Comparison of ENCODE assay signal across 8 cellular contexts in genomic region chr9:4738866-4739586, GRCh38. TPM values are rescaled to one million over a fixed set of nuclear protein-coding genes. Genes with fewer than 3 reads are reported as not detected.
A peak's percentile ranks its signal among the peaks of the same experiment; 100 is the strongest.
DNase-seq lines count a peak whose midpoint lies in the region; ATAC-seq, FAIRE-seq and TF ChIP-seq lines count a peak whose summit lies in the region.

No MANE protein-coding gene starts in this region.

- dilution Hi-C loops in keratinocyte (cut with MboI; ENCODE audit: extremely low pct_ligation_motif_present, low sequenced_read_pairs) = no loop called here

- no peaks in the 10 kb centered on the region for H3K27me3 Mint-ChIP-seq in activated T-cell treated with anti-CD3 and anti-CD28 coated beads, Interleukin-2, amount 50 U/mL, for 4 hours (ENCODE audit: low read depth)
- no peaks in the 10 kb centered on the region for H3K27me3 Mint-ChIP-seq in activated CD8-positive, alpha-beta T cell treated with anti-CD3 and anti-CD28 coated beads for 36 hours

- peaks cover 47% of the 10 kb centered on the region for H3K79me2 ChIP-seq in keratinocyte (ENCODE audit: control insufficient read depth, insufficient read depth, low read length)

- no peak overlapping the region for H2AFZ ChIP-seq in keratinocyte (ENCODE audit: control insufficient read depth, low read length)

- H3K9me1 ChIP-seq in keratinocyte (ENCODE audit: control insufficient read depth, extremely low read depth, insufficient read depth, low read length) = no peaks in the 10 kb centered on the region

- peak overlapping the region; percentile 83 for H3K4me2 ChIP-seq in keratinocyte (ENCODE audit: control insufficient read depth, extremely low read depth, insufficient read depth, low read depth, low read length)

- H3K27ac Mint-ChIP-seq in activated CD8-positive, alpha-beta T cell treated with anti-CD3 and anti-CD28 coated beads for 36 hours = peak overlapping the region; percentile 90

- CTCF ChIA-PET in activated CD8-positive, alpha-beta T cell treated with anti-CD3 and anti-CD28 coated beads for 36 hours (lab: Charles Lee) = no interaction called here

- no peak for DNase-seq in activated T-cell treated with anti-CD3 and anti-CD28 coated beads, Interleukin-2, amount 50 U/mL, for 4 hours
- no peak for DNase-seq in activated T-cell treated with anti-CD3 and anti-CD28 coated beads, Interleukin-2, amount 50 U/mL, for 48 hours
- no peak for DNase-seq in activated CD8-positive, alpha-beta T cell treated with anti-CD3 and anti-CD28 coated beads for 36 hours
- DNase-seq in keratinocyte (ENCODE audit: low read depth, low spot score) = no peak
- no peak for DNase-seq in kidney tubule cell (ENCODE audit: low spot score)
- no peak for DNase-seq in NCI-H1436 treated with DMSO at 0.1 percent for 48 hours (lab: John Stamatoyannopoulos, UW)

- no peaks in the 10 kb centered on the region for H3K9me3 Mint-ChIP-seq in activated T-cell treated with anti-CD3 and anti-CD28 coated beads, Interleukin-2, amount 50 U/mL, for 4 hours
- H3K9me3 Mint-ChIP-seq in activated CD8-positive, alpha-beta T cell treated with anti-CD3 and anti-CD28 coated beads for 36 hours = no peaks in the 10 kb centered on the region

- H3K4me1 Mint-ChIP-seq in activated T-cell treated with anti-CD3 and anti-CD28 coated beads, Interleukin-2, amount 50 U/mL, for 4 hours (ENCODE audit: low read depth) = peaks cover 43% of the 10 kb centered on the region
- peaks cover 39% of the 10 kb centered on the region for H3K4me1 Mint-ChIP-seq in activated CD8-positive, alpha-beta T cell treated with anti-CD3 and anti-CD28 coated beads for 36 hours (ENCODE audit: low read depth)

- no peaks in the 10 kb centered on the region for H3K36me3 Mint-ChIP-seq in activated T-cell treated with anti-CD3 and anti-CD28 coated beads, Interleukin-2, amount 50 U/mL, for 4 hours (ENCODE audit: insufficient read depth)
- peaks cover 9% of the 10 kb centered on the region for H3K36me3 Mint-ChIP-seq in activated CD8-positive, alpha-beta T cell treated with anti-CD3 and anti-CD28 coated beads for 36 hours (ENCODE audit: low read depth)

- TF ChIP-seq CTCF in activated CD8-positive, alpha-beta T cell treated with anti-CD3 and anti-CD28 coated beads for 36 hours (IDR thresholded peaks at IDR 0.05) = no peak
- no peak for TF ChIP-seq CTCF in keratinocyte (optimal IDR thresholded peaks at IDR 0.05 in 1 of 3, IDR thresholded peaks at IDR 0.05 in 1 of 3, conservative IDR thresholded peaks at IDR 0.05 in 1 of 3; ENCODE audit: extremely low read depth in 1 of 3, insufficient read depth in 2 of 3, low read length in 3 of 3)

- H3K9me3 ChIP-seq in keratinocyte (ENCODE audit: control insufficient read depth, low read depth, low read length) (no peaks in the 10 kb centered on the region), thymus (ENCODE audit: control insufficient read depth) (no peaks in the 10 kb centered on the region)

- ATAC-seq in activated T-cell treated with anti-CD3 and anti-CD28 coated beads, Interleukin-2, amount 50 U/mL, for 4 hours = no peak
- ATAC-seq in activated CD8-positive, alpha-beta T cell treated with anti-CD3 and anti-CD28 coated beads for 36 hours = no peak
- no peak for ATAC-seq in GM21619 (IDR thresholded peaks at IDR 0.05; ENCODE audit: unreplicated experiment)

- POLR2A ChIA-PET in activated CD8-positive, alpha-beta T cell treated with anti-CD3 and anti-CD28 coated beads for 36 hours (lab: Charles Lee) = no interaction called here

- intact Hi-C loops in activated CD8-positive, alpha-beta T cell treated with anti-CD3 and anti-CD28 coated beads for 36 hours (cut with micrococcal nuclease) = no loop called here

- 97% methylated on average over 19 of the region's 19 CpGs for WGBS in thymus

- peak overlapping the region; percentile 93 for H3K4me3 Mint-ChIP-seq in activated T-cell treated with anti-CD3 and anti-CD28 coated beads, Interleukin-2, amount 50 U/mL, for 4 hours
- peak overlapping the region; percentile 88 for H3K4me3 Mint-ChIP-seq in activated CD8-positive, alpha-beta T cell treated with anti-CD3 and anti-CD28 coated beads for 36 hours

- H3K36me3 ChIP-seq in keratinocyte (ENCODE audit: control insufficient read depth in 2 of 2, extremely low read depth in 1 of 2, insufficient read depth in 2 of 2, low read length in 2 of 2) (no peaks in the 10 kb centered on the region), thymus (ENCODE audit: control insufficient read depth, insufficient read depth) (no peaks in the 10 kb centered on the region)

- peak overlapping the region; percentile 85 for H3K9ac ChIP-seq in keratinocyte (ENCODE audit: control insufficient read depth, extremely low read depth, insufficient read depth, low read length)

- H3K4me1 ChIP-seq in keratinocyte (ENCODE audit: control insufficient read depth, extremely low read depth, insufficient read depth, low read length) (peaks cover 23% of the 10 kb centered on the region), thymus (ENCODE audit: control insufficient read depth, insufficient read depth, low read length) (peaks cover 9% of the 10 kb centered on the region)

- no peak for FAIRE-seq in keratinocyte (lab: Jason Lieb, UNC)

- H3K4me3 ChIP-seq in keratinocyte (ENCODE audit: control insufficient read depth in 2 of 3, extremely low read depth in 1 of 3, insufficient read depth in 2 of 3, low read depth in 1 of 3, low read length in 3 of 3) = peak overlapping the region in 2 of 3 experiments; percentile 77 to 83
- H3K4me3 ChIP-seq in thymus (ENCODE audit: low read length) = peak overlapping the region; percentile 3

- H4K20me1 ChIP-seq in keratinocyte (ENCODE audit: control insufficient read depth, extremely low read depth, insufficient read depth, low read length) = no peaks in the 10 kb centered on the region

- H3K27me3 ChIP-seq in keratinocyte (ENCODE audit: control insufficient read depth, extremely low read depth, insufficient read depth, low read length) (no peaks in the 10 kb centered on the region), thymus (ENCODE audit: control insufficient read depth, insufficient read depth) (no peaks in the 10 kb centered on the region)

- peak overlapping the region; percentile 85 for H3K27ac ChIP-seq in keratinocyte (ENCODE audit: control insufficient read depth, insufficient read depth, low read length)
- H3K27ac ChIP-seq in thymus (ENCODE audit: low read depth) = no peak overlapping the region

RNA-seq across cellular contexts. Expression of gene AK3, which starts 2.0 kb away (rescaled TPM):
- total RNA-seq in activated T-cell treated with anti-CD3 and anti-CD28 coated beads, Interleukin-2, amount 50 U/mL, for 4 hours = 10 to 100 TPM; 14.7 to 21.3 (median 17.3) TPM
- total RNA-seq in activated CD8-positive, alpha-beta T cell treated with anti-CD3 and anti-CD28 coated beads for 36 hours = 10 to 100 TPM; 34.3 to 35.5 TPM
- 28.5 to 45.8 TPM (median 37.6 TPM) in 3 replicates for polyA plus RNA-seq in keratinocyte
- polyA plus RNA-seq in keratinocyte (2011; ENCODE audit: low read depth) = 21.6 TPM
- 37.0 and 60.6 TPM in 2 replicates for polyA plus RNA-seq in keratinocyte (2011; cell fraction: cytosol; rRNA removed)
- 21.2 and 22.8 TPM in 2 replicates for polyA plus RNA-seq in keratinocyte (2011; cell fraction: nucleus; rRNA removed)
- 32.1 and 40.5 TPM in 2 replicates for polyA plus RNA-seq in keratinocyte (2012; ENCODE audit: low replicate concordance)
- 11.9 to 20.8 TPM (median 18.3 TPM) in 3 replicates for polyA minus RNA-seq in keratinocyte
- polyA minus RNA-seq in keratinocyte (2011; cell fraction: cytosol; rRNA and poly(A)+ RNA removed) = 66.0 TPM
- 12.0 and 17.7 TPM in 2 replicates for polyA minus RNA-seq in keratinocyte (2011; cell fraction: nucleus; rRNA and poly(A)+ RNA removed)
- 85.7 TPM for polyA plus RNA-seq in thymus

RNA-seq across cellular contexts. Expression of gene RCL1, which starts 53.7 kb away (rescaled TPM):
- total RNA-seq in activated T-cell treated with anti-CD3 and anti-CD28 coated beads, Interleukin-2, amount 50 U/mL, for 4 hours = 10 to 100 TPM; 59.8 to 63.4 (median 62.2) TPM
- total RNA-seq in activated CD8-positive, alpha-beta T cell treated with anti-CD3 and anti-CD28 coated beads for 36 hours = 10 to 100 TPM; 24.5 to 28.6 TPM
- polyA plus RNA-seq in keratinocyte (13.7 to 21.0 TPM (median 16.6 TPM) in 3 replicates), thymus (24.0 TPM)
- 21.1 TPM for polyA plus RNA-seq in keratinocyte (2011; ENCODE audit: low read depth)
- 18.2 and 21.6 TPM in 2 replicates for polyA plus RNA-seq in keratinocyte (2011; cell fraction: cytosol; rRNA removed)
- 29.8 and 32.5 TPM in 2 replicates for polyA plus RNA-seq in keratinocyte (2011; cell fraction: nucleus; rRNA removed)
- polyA plus RNA-seq in keratinocyte (2012; ENCODE audit: low replicate concordance) = 15.4 and 23.0 TPM in 2 replicates
- 20.6 to 25.4 TPM (median 22.2 TPM) in 3 replicates for polyA minus RNA-seq in keratinocyte
- 9.0 TPM for polyA minus RNA-seq in keratinocyte (2011; cell fraction: cytosol; rRNA and poly(A)+ RNA removed)
- polyA minus RNA-seq in keratinocyte (2011; cell fraction: nucleus; rRNA and poly(A)+ RNA removed) = 15.4 and 18.4 TPM in 2 replicates

RNA-seq across cellular contexts. Expression of gene CDC37L1, which starts 59.7 kb away (rescaled TPM):
- 10 to 100 TPM; 14.7 to 16.6 (median 16.2) TPM for total RNA-seq in activated T-cell treated with anti-CD3 and anti-CD28 coated beads, Interleukin-2, amount 50 U/mL, for 4 hours
- total RNA-seq in activated CD8-positive, alpha-beta T cell treated with anti-CD3 and anti-CD28 coated beads for 36 hours = 10 to 100 TPM; 10.0 to 10.2 TPM
- polyA plus RNA-seq in keratinocyte (8.7 to 15.5 TPM (median 11.4 TPM) in 3 replicates), thymus (16.9 TPM)
- polyA plus RNA-seq in keratinocyte (2011; ENCODE audit: low read depth) = 36.7 TPM
- 11.6 and 12.3 TPM in 2 replicates for polyA plus RNA-seq in keratinocyte (2011; cell fraction: cytosol; rRNA removed)
- 5.5 and 9.1 TPM in 2 replicates for polyA plus RNA-seq in keratinocyte (2011; cell fraction: nucleus; rRNA removed)
- polyA plus RNA-seq in keratinocyte (2012; ENCODE audit: low replicate concordance) = 11.4 and 19.8 TPM in 2 replicates
- 0.56 to 9.2 TPM (median 5.8 TPM) in 3 replicates for polyA minus RNA-seq in keratinocyte
- polyA minus RNA-seq in keratinocyte (2011; cell fraction: cytosol; rRNA and poly(A)+ RNA removed) = 12.7 TPM
- polyA minus RNA-seq in keratinocyte (2011; cell fraction: nucleus; rRNA and poly(A)+ RNA removed) = 3.7 and 5.0 TPM in 2 replicates
